ENCODE assay signal across 19 cellular contexts in genomic region chr22:50363411-50364194, GRCh38.
"Had no signal": no experiment of that assay in that cellular context is flagged by ENCODE, and none has a peak within 500 bp of the region (broad histone marks: within the 10 kb centered on the region; RNA-seq: fewer than 3 reads in every experiment).

No MANE protein-coding gene starts in this region.

- H3K4me3 Mint-ChIP-seq: activated CD4-positive, alpha-beta T cell treated with anti-CD3 and anti-CD28 coated beads for 36 hours; activated T-helper 1 cell treated with anti-CD3 and anti-CD28 coated beads, Interleukin-12 subunit alpha, Interleukin-12 subunit beta, Interleukin-2, Interleukin-4 antibody, amounts not matched to agents 30 ng/mL and 10 ng/mL and 1 ng/mL, durations not matched to agents 14 hours and 24 hours and 36 hours; memory B cell; T-helper 1 cell treated with Interleukin-12 subunit alpha and Interleukin-12 subunit beta and Interleukin-4 antibody, amounts not matched to agents 30 μg/mL and 1 μg/mL, for 36 hours had no signal

- H3K9me3 Mint-ChIP-seq: activated T-helper 1 cell treated with anti-CD3 and anti-CD28 coated beads, Interleukin-12 subunit alpha, Interleukin-12 subunit beta, Interleukin-2, Interleukin-4 antibody, amounts not matched to agents 30 ng/mL and 10 ng/mL and 1 ng/mL, durations not matched to agents 14 hours and 24 hours and 36 hours; memory B cell; natural killer cell; T-helper 1 cell treated with Interleukin-12 subunit alpha and Interleukin-12 subunit beta and Interleukin-4 antibody, amounts not matched to agents 30 μg/mL and 1 μg/mL, for 36 hours had no signal

- H3K27ac ChIP-seq: esophagus muscularis mucosa, hepatocyte, left ventricle myocardium inferior, right atrium auricular region, testis, upper lobe of left lung had no signal

- H3K4me3 ChIP-seq: esophagus muscularis mucosa, hepatocyte, left ventricle myocardium inferior, right atrium auricular region, skin epidermis, testis, upper lobe of left lung had no signal

- H3K9me3 ChIP-seq: esophagus muscularis mucosa, left ventricle myocardium inferior, right atrium auricular region, testis, upper lobe of left lung had no signal

- H3K36me3 Mint-ChIP-seq: natural killer cell had no signal

- H3K27me3 ChIP-seq: esophagus muscularis mucosa, hepatocyte, right atrium auricular region, testis, upper lobe of left lung had no signal

- H3K27me3 Mint-ChIP-seq: activated CD4-positive, alpha-beta T cell treated with anti-CD3 and anti-CD28 coated beads for 36 hours; memory B cell; progenitor cell of endocrine pancreas had no signal

- DNase-seq: activated CD4-positive, alpha-beta T cell treated with anti-CD3 and anti-CD28 coated beads for 36 hours; activated naive CD4-positive, alpha-beta T cell treated with Interleukin-2 at 50 U/mL for 16 hours; aorta; kidney; left ventricle myocardium inferior; natural killer cell; nucleus accumbens; stimulated activated CD4-positive, alpha-beta T cell treated with anti-CD3 and anti-CD28 coated beads, Interleukin-4, amount 100 ng/mL, for 24 hours; stimulated activated naive CD4-positive, alpha-beta T cell treated with Interleukin-2 at 50 U/mL for 16 hours; testis; upper lobe of left lung had no signal

- ATAC-seq: activated CD4-positive, alpha-beta T cell treated with anti-CD3 and anti-CD28 coated beads for 36 hours; natural killer cell had no signal
